ENCODE assay signal across 22 cellular contexts in genomic region chr20:50029083-50029696, GRCh38. TPM values are rescaled to one million over a fixed set of nuclear protein-coding genes. Genes with fewer than 3 reads are reported as not detected.
DNase-seq lines count a peak whose midpoint lies in the region; ATAC-seq and TF ChIP-seq lines count a peak whose summit lies in the region.
"Had no signal": no experiment of that assay in that cellular context is flagged by ENCODE, and none has a peak within 500 bp of the region (broad histone marks: within the 10 kb centered on the region; RNA-seq: fewer than 3 reads in every experiment).

No MANE protein-coding gene starts in this region.

- H3K9ac ChIP-seq in skeletal muscle tissue (ENCODE audit: low read depth in 1 of 3, low read length in 3 of 3), result no peak overlapping the region
- H3K9ac ChIP-seq: parathyroid adenoma had no signal

- no peak for TF ChIP-seq CTCF in Caco-2 (IDR thresholded peaks at IDR 0.05; ENCODE audit: insufficient read depth in 1 of 2, low read depth in 1 of 2, low read length in 1 of 2, severe bottlenecking in 1 of 2, unreplicated experiment in 1 of 2)

- DNase-seq in Caco-2 (no peak), SJSA1 (ENCODE audit: low read depth in 1 of 2, low spot score in 2 of 2) (no peak), islet precursor cell (peak; percentile 58), head of caudate nucleus (no peak), NCI-H187 (lab: John Stamatoyannopoulos, UW) (no peak)
- no peak for DNase-seq in activated T-cell treated with anti-CD3 and anti-CD28 coated beads, Interleukin-2, amount 50 U/mL, for 4 hours
- DNase-seq: activated CD4-positive, alpha-beta T cell treated with anti-CD3 and anti-CD28 coated beads for 48 hours; activated effector memory CD4-positive, alpha-beta T cell treated with anti-CD3 and anti-CD28 coated beads, Interleukin-2, amount 50 U/mL, for 16 hours; cerebellar nuclear complex; effector memory CD8-positive, alpha-beta T cell; lower lobe of right lung; naive B cell; NCI-H1105; NCI-H2107; NCI-H524; stimulated activated CD4-positive, alpha-beta T cell treated with anti-CD3 and anti-CD28 coated beads, Interleukin-2, amount 100 ng/mL, for 48 hours had no signal

- H3K36me3 Mint-ChIP-seq in Caco-2 (ENCODE audit: insufficient read depth, unreplicated experiment), result no peaks in the 10 kb centered on the region
- no peaks in the 10 kb centered on the region for H3K36me3 Mint-ChIP-seq in activated T-cell treated with anti-CD3 and anti-CD28 coated beads, Interleukin-2, amount 50 U/mL, for 4 hours (ENCODE audit: insufficient read depth)
- H3K36me3 Mint-ChIP-seq: naive B cell, T-cell had no signal

- POLR2A ChIA-PET in Caco-2 (lab: Charles Lee), result no interaction called here

- no peaks in the 10 kb centered on the region for H3K9me3 ChIP-seq in Caco-2
- H3K9me3 ChIP-seq in SJSA1 (replicated peaks), result 0 out of 2 replicates have a peak, but pooled peaks cover 5% of the 10 kb centered on the region
- H3K9me3 ChIP-seq in skeletal muscle tissue (ENCODE audit: control insufficient read depth in 3 of 3, low read length in 3 of 3), result no peaks in the 10 kb centered on the region
- H3K9me3 ChIP-seq: heart right ventricle, lower lobe of right lung, vagina had no signal

- H3K4me3 ChIP-seq in Caco-2 (ENCODE audit: low read depth, low read length) (no peak overlapping the region), SJSA1 (no peak overlapping the region), skeletal muscle tissue (ENCODE audit: low read length in 3 of 3) (no peak overlapping the region)
- H3K4me3 ChIP-seq: heart right ventricle, lower lobe of right lung, vagina had no signal

- H3K9me3 Mint-ChIP-seq in Caco-2 (ENCODE audit: unreplicated experiment), result no peaks in the 10 kb centered on the region
- no peaks in the 10 kb centered on the region for H3K9me3 Mint-ChIP-seq in activated T-cell treated with anti-CD3 and anti-CD28 coated beads, Interleukin-2, amount 50 U/mL, for 4 hours
- H3K9me3 Mint-ChIP-seq: effector memory CD8-positive, alpha-beta T cell; naive B cell; T-cell had no signal

- intact Hi-C loops in Caco-2 (cut with micrococcal nuclease; ENCODE audit: unreplicated experiment) (loop anchor here (1.0 kb wide), 1 partner anchor 13 kb away; no protein-coding TSS in a partner anchor), head of caudate nucleus (cut with DNase I) (no loop called here)

- no peak overlapping the region for H3K4me3 Mint-ChIP-seq in Caco-2 (ENCODE audit: unreplicated experiment)
- no peak overlapping the region for H3K4me3 Mint-ChIP-seq in activated T-cell treated with anti-CD3 and anti-CD28 coated beads, Interleukin-2, amount 50 U/mL, for 4 hours
- H3K4me3 Mint-ChIP-seq: effector memory CD8-positive, alpha-beta T cell; naive B cell; T-cell had no signal

- peak overlapping the region; percentile 90 for H3K27ac ChIP-seq in SJSA1
- peak overlapping the region; percentile 52 for H3K27ac ChIP-seq in skeletal muscle tissue (ENCODE audit: low read depth, low read length)
- H3K27ac ChIP-seq: lower lobe of right lung, parathyroid adenoma had no signal

- H3K27me3 Mint-ChIP-seq in Caco-2 (ENCODE audit: insufficient read depth, unreplicated experiment), result no peaks in the 10 kb centered on the region
- peaks cover 4% of the 10 kb centered on the region for H3K27me3 Mint-ChIP-seq in activated T-cell treated with anti-CD3 and anti-CD28 coated beads, Interleukin-2, amount 50 U/mL, for 4 hours (ENCODE audit: low read depth)
- H3K27me3 Mint-ChIP-seq: T-cell had no signal

- H3K36me3 ChIP-seq in Caco-2 (ENCODE audit: control insufficient read depth, insufficient read depth, low read length) (no peaks in the 10 kb centered on the region), SJSA1 (no peaks in the 10 kb centered on the region), skeletal muscle tissue (ENCODE audit: control insufficient read depth in 3 of 3, insufficient read depth in 3 of 3, low read length in 3 of 3) (no peaks in the 10 kb centered on the region)
- H3K36me3 ChIP-seq: heart right ventricle, lower lobe of right lung, vagina had no signal

- no peak for ATAC-seq in activated T-cell treated with anti-CD3 and anti-CD28 coated beads, Interleukin-2, amount 50 U/mL, for 4 hours
- ATAC-seq in HG03280 (IDR thresholded peaks at IDR 0.05; ENCODE audit: unreplicated experiment), result no peak
- ATAC-seq: effector memory CD8-positive, alpha-beta T cell had no signal

- CTCF ChIA-PET in Caco-2 (lab: Charles Lee), result interaction anchor here (1.1 kb wide), 1 partner anchor 42 kb away, joined by 4 read pairs; no protein-coding TSS in a partner anchor

- H3K27me3 ChIP-seq in Caco-2 (replicated peaks; ENCODE audit: control insufficient read depth, insufficient read depth, low read length), result no peaks in the 10 kb centered on the region
- no peaks in the 10 kb centered on the region for H3K27me3 ChIP-seq in SJSA1 (replicated peaks)
- no peaks in the 10 kb centered on the region for H3K27me3 ChIP-seq in skeletal muscle tissue (ENCODE audit: control insufficient read depth in 3 of 3, insufficient read depth in 3 of 3, low read length in 3 of 3)
- H3K27me3 ChIP-seq: heart right ventricle, vagina had no signal

- peaks cover 35% of the 10 kb centered on the region for H3K4me1 Mint-ChIP-seq in Caco-2 (ENCODE audit: low read depth, unreplicated experiment)
- no peaks in the 10 kb centered on the region for H3K4me1 Mint-ChIP-seq in activated T-cell treated with anti-CD3 and anti-CD28 coated beads, Interleukin-2, amount 50 U/mL, for 4 hours (ENCODE audit: low read depth)
- H3K4me1 Mint-ChIP-seq: T-cell had no signal

- peaks cover 46% of the 10 kb centered on the region for H3K4me1 ChIP-seq in Caco-2
- H3K4me1 ChIP-seq in SJSA1 (replicated peaks), result peaks cover 73% of the 10 kb centered on the region
- peaks cover 22 to 45% (median 23%) of the 10 kb centered on the region in 3 donors for H3K4me1 ChIP-seq in skeletal muscle tissue (ENCODE audit: control insufficient read depth in 3 of 3, insufficient read depth in 3 of 3, low read length in 3 of 3)
- H3K4me1 ChIP-seq: parathyroid adenoma had no signal

- no TSS peak for BruUV-seq in Caco-2 (replicated peaks; lab: Mats Ljungman, UMichigan)

- peak overlapping the region; percentile 88 for H3K27ac Mint-ChIP-seq in Caco-2 (ENCODE audit: unreplicated experiment)
- H3K27ac Mint-ChIP-seq: effector memory CD8-positive, alpha-beta T cell; naive B cell had no signal

RNA-seq across cellular contexts. Expression of gene SNAI1, which starts 46.4 kb away (rescaled TPM):
- total RNA-seq in Caco-2 (2022) (8.9 and 10.9 TPM in 2 replicates), skeletal muscle tissue (0.52 TPM)
- total RNA-seq in SJSA1 (2014; rRNA removed; shearing (Covaris generic)), result 11.4 and 24.2 TPM in 2 replicates
- 1 to 10 TPM; 1.1 to 1.8 (median 1.3) TPM for total RNA-seq in activated T-cell treated with anti-CD3 and anti-CD28 coated beads, Interleukin-2, amount 50 U/mL, for 4 hours
